ENCODE assay signal across 8 cellular contexts in genomic region chr16:71311553-71312158, GRCh38. TPM values are rescaled to one million over a fixed set of nuclear protein-coding genes. Genes with fewer than 3 reads are reported as not detected.
DNase-seq lines count a peak whose midpoint lies in the region; ATAC-seq and TF ChIP-seq lines count a peak whose summit lies in the region.

No MANE protein-coding gene starts in this region.

- H3K4me2 ChIP-seq in OCI-LY3 (ENCODE audit: low read length), result no peak overlapping the region; the same call in 1 of the 2 replicates

- no peaks in the 10 kb centered on the region for H3K4me1 ChIP-seq in CD4-positive, CD25-positive, alpha-beta regulatory T cell (ENCODE audit: control insufficient read depth, insufficient read depth, low read length, poor library complexity, severe bottlenecking)
- no peaks in the 10 kb centered on the region for H3K4me1 ChIP-seq in OCI-LY3 (ENCODE audit: low read length)
- H3K4me1 ChIP-seq in naive thymus-derived CD4-positive, alpha-beta T cell (ENCODE audit: control insufficient read depth in 2 of 2, insufficient read depth in 2 of 2, low read length in 2 of 2), result no peaks in the 10 kb centered on the region

- no peaks in the 10 kb centered on the region for H3K36me3 Mint-ChIP-seq in CD4-positive, CD25-positive, alpha-beta regulatory T cell
- H3K36me3 Mint-ChIP-seq in naive thymus-derived CD4-positive, alpha-beta T cell, result no peaks in the 10 kb centered on the region

- no peak overlapping the region for H3K9ac ChIP-seq in OCI-LY3 (ENCODE audit: low read length)

- ATAC-seq in CD4-positive, CD25-positive, alpha-beta regulatory T cell (ENCODE audit: low read depth in 2 of 2), result no peak
- ATAC-seq in naive thymus-derived CD4-positive, alpha-beta T cell, result peak; percentile 58
- no peak for ATAC-seq in sciatic nerve
- ATAC-seq in GM18909 (IDR thresholded peaks at IDR 0.05; ENCODE audit: poor library complexity, unreplicated experiment), result no peak

- POLR2A ChIA-PET in naive thymus-derived CD4-positive, alpha-beta T cell (lab: Charles Lee), result no interaction called here

- H3K4me3 ChIP-seq in CD4-positive, CD25-positive, alpha-beta regulatory T cell (ENCODE audit: low read depth, low read length), result no peak overlapping the region
- H3K4me3 ChIP-seq in OCI-LY3 (ENCODE audit: low read length), result no peak overlapping the region
- no peak overlapping the region for H3K4me3 ChIP-seq in choroid plexus epithelial cell (ENCODE audit: low read depth, low read length)
- no peak overlapping the region for H3K4me3 ChIP-seq in naive thymus-derived CD4-positive, alpha-beta T cell (ENCODE audit: low read length)

- H4K20me1 ChIP-seq in OCI-LY3 (ENCODE audit: insufficient read depth, low read length), result no peaks in the 10 kb centered on the region

- peaks cover 24% of the 10 kb centered on the region for H3K27me3 Mint-ChIP-seq in CD4-positive, CD25-positive, alpha-beta regulatory T cell
- peaks cover 14 to 77% (median 74%) of the 10 kb centered on the region in 5 donors for H3K27me3 Mint-ChIP-seq in naive thymus-derived CD4-positive, alpha-beta T cell

- CTCF ChIA-PET in naive thymus-derived CD4-positive, alpha-beta T cell (lab: Charles Lee), result interaction anchor here (1.0 kb wide), 1 partner anchor 633 kb away, joined by 3 read pairs; no protein-coding TSS in a partner anchor

- TF ChIP-seq CTCF in GM12874 (IDR thresholded peaks at IDR 0.05; ENCODE audit: insufficient read depth, low read depth, low read length), result peak; percentile 59
- peak; percentile 91 for TF ChIP-seq CTCF in OCI-LY3 (IDR thresholded peaks at IDR 0.05; ENCODE audit: low read depth, low read length)
- TF ChIP-seq CTCF in choroid plexus epithelial cell (conservative IDR thresholded peaks at IDR 0.05; ENCODE audit: low read depth, low read length), result peak; percentile 83

- H3K27ac Mint-ChIP-seq in CD4-positive, CD25-positive, alpha-beta regulatory T cell, result no peak overlapping the region
- no peak overlapping the region for H3K27ac Mint-ChIP-seq in naive thymus-derived CD4-positive, alpha-beta T cell

- no peaks in the 10 kb centered on the region for H3K36me3 ChIP-seq in CD4-positive, CD25-positive, alpha-beta regulatory T cell (ENCODE audit: control insufficient read depth, insufficient read depth, low read length)
- no peaks in the 10 kb centered on the region for H3K36me3 ChIP-seq in OCI-LY3 (replicated peaks; ENCODE audit: low read depth, low read length)
- no peaks in the 10 kb centered on the region for H3K36me3 ChIP-seq in naive thymus-derived CD4-positive, alpha-beta T cell (ENCODE audit: control insufficient read depth in 2 of 3, insufficient read depth in 3 of 3, low read length in 3 of 3)

- no peaks in the 10 kb centered on the region for H3K27me3 ChIP-seq in CD4-positive, CD25-positive, alpha-beta regulatory T cell (ENCODE audit: control insufficient read depth, insufficient read depth, low read length)
- H3K27me3 ChIP-seq in OCI-LY3 (ENCODE audit: low read depth, low read length), result peaks cover 16% of the 10 kb centered on the region
- H3K27me3 ChIP-seq in naive thymus-derived CD4-positive, alpha-beta T cell (ENCODE audit: control insufficient read depth in 2 of 2, insufficient read depth in 2 of 2, low read length in 2 of 2), result peaks cover 0 to 5% of the 10 kb centered on the region in 2 donors

- no peak overlapping the region for H3K27ac ChIP-seq in CD4-positive, CD25-positive, alpha-beta regulatory T cell (ENCODE audit: insufficient read depth, low read length, poor library complexity, severe bottlenecking)
- no peak overlapping the region for H3K27ac ChIP-seq in OCI-LY3 (ENCODE audit: low read length)
- H3K27ac ChIP-seq in naive thymus-derived CD4-positive, alpha-beta T cell (ENCODE audit: low read depth, low read length), result no peak overlapping the region

- no peaks in the 10 kb centered on the region for H3K79me2 ChIP-seq in OCI-LY3 (ENCODE audit: low read length)

- no peak overlapping the region for H2AFZ ChIP-seq in OCI-LY3 (ENCODE audit: low read depth, low read length)

- intact Hi-C loops in naive thymus-derived CD4-positive, alpha-beta T cell (cut with micrococcal nuclease), result loop anchor here (1.0 to 2.0 kb wide), 2 partner anchors 96 to 97 kb away; no protein-coding TSS in a partner anchor
- intact Hi-C loops in sciatic nerve (cut with DNase I), result no loop called here

- peaks cover 0 to 2% (median 0%) of the 10 kb centered on the region in 4 donors for H3K4me1 Mint-ChIP-seq in CD4-positive, CD25-positive, alpha-beta regulatory T cell
- H3K4me1 Mint-ChIP-seq in naive thymus-derived CD4-positive, alpha-beta T cell, result no peaks in the 10 kb centered on the region

- H3K9me3 ChIP-seq in CD4-positive, CD25-positive, alpha-beta regulatory T cell (ENCODE audit: control insufficient read depth in 2 of 2, low read length in 2 of 2), result no peaks in the 10 kb centered on the region
- no peaks in the 10 kb centered on the region for H3K9me3 ChIP-seq in OCI-LY3 (ENCODE audit: insufficient read depth, low read length)
- H3K9me3 ChIP-seq in naive thymus-derived CD4-positive, alpha-beta T cell (ENCODE audit: control insufficient read depth in 2 of 3, low read length in 3 of 3), result no peaks in the 10 kb centered on the region

- no peak overlapping the region for H3K4me3 Mint-ChIP-seq in CD4-positive, CD25-positive, alpha-beta regulatory T cell
- H3K4me3 Mint-ChIP-seq in naive thymus-derived CD4-positive, alpha-beta T cell, result no peak overlapping the region

- H3K9me3 Mint-ChIP-seq in CD4-positive, CD25-positive, alpha-beta regulatory T cell, result peaks cover 0 to 3% (median 0%) of the 10 kb centered on the region in 7 donors
- peaks cover 0 to 4% (median 0%) of the 10 kb centered on the region in 11 donors for H3K9me3 Mint-ChIP-seq in naive thymus-derived CD4-positive, alpha-beta T cell

- peak in 2 of 3 donors; percentile 17 to 30 for DNase-seq in CD4-positive, CD25-positive, alpha-beta regulatory T cell
- DNase-seq in choroid plexus epithelial cell (ENCODE audit: low read depth) (peak; percentile 27), cerebellum (ENCODE audit: low spot score) (no peak), sciatic nerve (ENCODE audit: low spot score) (no peak)
- DNase-seq in naive thymus-derived CD4-positive, alpha-beta T cell, result peak in 5 of 9 donors; percentile 3 to 35 (median 19)

RNA-seq across cellular contexts. Expression of gene CMTR2, which starts 22.5 kb away (rescaled TPM):
- total RNA-seq in CD4-positive, CD25-positive, alpha-beta regulatory T cell, result 12.9 TPM
- polyA plus RNA-seq in CD4-positive, CD25-positive, alpha-beta regulatory T cell, result 10 to 100 TPM; 17.7 to 34.9 (median 27.0) TPM
- total RNA-seq in naive thymus-derived CD4-positive, alpha-beta T cell, result 10 to 100 TPM in 4 of 5 experiments, 1 to 10 TPM in 1; 8.0 to 28.2 (median 22.3) TPM
- 10 to 100 TPM; 19.5 to 28.8 TPM for polyA plus RNA-seq in naive thymus-derived CD4-positive, alpha-beta T cell
- total RNA-seq in cerebellum, result 37.2 TPM
- total RNA-seq in sciatic nerve, result 14.9 TPM

RNA-seq across cellular contexts. Expression of gene CALB2, which starts 46.9 kb away (rescaled TPM):
- not detected for total RNA-seq in CD4-positive, CD25-positive, alpha-beta regulatory T cell
- not detected for polyA plus RNA-seq in CD4-positive, CD25-positive, alpha-beta regulatory T cell
- not detected for total RNA-seq in naive thymus-derived CD4-positive, alpha-beta T cell
- not detected for polyA plus RNA-seq in naive thymus-derived CD4-positive, alpha-beta T cell
- 8.3 TPM for total RNA-seq in cerebellum
- total RNA-seq in sciatic nerve, result 2.8 TPM

Comparison
In these comparisons a context has a peak if more than half of its experiments do, and no peak if none do; other contexts are left out.
1. DNase-seq: peak in CD4-positive, CD25-positive, alpha-beta regulatory T cell (2 of 3), choroid plexus epithelial cell (single experiment) and naive thymus-derived CD4-positive, alpha-beta T cell (5 of 9); none in cerebellum (single experiment) and sciatic nerve (single experiment).
2. Peak in every context shown above with its lines, with median percentiles within 50 percentile points of each other: CTCF ChIP-seq.